10 cellular contexts compared by ENCODE assay signal in genomic region chr3:130850846-130851245, GRCh38. TPM values are rescaled to one million over a fixed set of nuclear protein-coding genes. Genes with fewer than 3 reads are reported as not detected.
A peak's percentile ranks its signal among the peaks of the same experiment; 100 is the strongest.
DNase-seq lines count a peak whose midpoint lies in the region; ATAC-seq, FAIRE-seq and TF ChIP-seq lines count a peak whose summit lies in the region.
"Had no signal": no experiment of that assay in that cellular context is flagged by ENCODE, and none has a peak within 500 bp of the region (broad histone marks: within the 10 kb centered on the region; RNA-seq: fewer than 3 reads in every experiment).

No MANE protein-coding gene starts in this region.

- H3K4me3 ChIP-seq in GM08714 (ENCODE audit: low read length): peak overlapping the region; percentile 91
- peak overlapping the region; percentile 27 for H3K4me3 ChIP-seq in LNCaP clone FGC (ENCODE audit: low read depth, low read length)
- peak overlapping the region in 1 of 4 donors; percentile 11 for H3K4me3 ChIP-seq in pancreas
- no peak overlapping the region for H3K4me3 ChIP-seq in brain microvascular endothelial cell (ENCODE audit: low read depth, low read length)

- no peaks in the 10 kb centered on the region for H3K9me3 ChIP-seq in pancreas

- in situ Hi-C loops in brain microvascular endothelial cell (cut with HindIII; ENCODE audit: low pct_ligation_motif_present, low sequenced_read_pairs): no loop called here

- WGBS in pancreas, 2 donors: 35 to 42% methylated on average over 7 of the region's 7 CpGs

- TF ChIP-seq CTCF in LNCaP clone FGC (IDR thresholded peaks at IDR 0.05; ENCODE audit: control insufficient read depth, extremely low read depth, insufficient read depth) (no peak), pancreas (IDR thresholded peaks at IDR 0.05) (no peak), brain microvascular endothelial cell (IDR thresholded peaks at IDR 0.05; ENCODE audit: low read depth, low read length, missing control alignments) (no peak)

- peak overlapping the region; percentile 86 for H3K27ac ChIP-seq in caudate nucleus (ENCODE audit: low read depth, low read length)
- peak overlapping the region in 3 of 4 donors; percentile 39 to 83 (median 82) for H3K27ac ChIP-seq in pancreas
- H3K27ac ChIP-seq in brain microvascular endothelial cell: no peak overlapping the region

- FAIRE-seq in pancreas (lab: Jason Lieb, UNC): no peak
- FAIRE-seq: HTR-8/SVneo had no signal

- H3K27me3 ChIP-seq in pancreas (no peaks in the 10 kb centered on the region), brain microvascular endothelial cell (replicated peaks) (no peaks in the 10 kb centered on the region)

- H3K36me3 ChIP-seq in pancreas (no peaks in the 10 kb centered on the region), brain microvascular endothelial cell (replicated peaks) (no peaks in the 10 kb centered on the region)

- H3K4me1 ChIP-seq in pancreas: peaks cover 8 to 24% (median 19%) of the 10 kb centered on the region in 3 donors

- ATAC-seq in pancreas (no peak), left lobe of liver (no peak)

- intact Hi-C loops in pancreas (cut with DNase I) (no loop called here), posterior cingulate gyrus (cut with DNase I) (no loop called here)

- DNase-seq in LNCaP clone FGC (ENCODE audit: low read depth): peak; percentile 84
- no peak for DNase-seq in caudate nucleus (lab: John Stamatoyannopoulos, UW)
- DNase-seq in pancreas: no peak
- no peak for DNase-seq in brain microvascular endothelial cell
- DNase-seq in left lobe of liver (ENCODE audit: low spot score): no peak
- no peak for DNase-seq in DMS153 (lab: John Stamatoyannopoulos, UW)
- DNase-seq in posterior cingulate gyrus: no peak
- DNase-seq: H7 had no signal

RNA-seq across cellular contexts. Expression of gene ATP2C1, which starts 43.0 kb away (rescaled TPM):
- total RNA-seq in pancreas: 10 to 100 TPM; 19.0 to 54.6 (median 23.6) TPM
- polyA plus RNA-seq in pancreas: 10 to 100 TPM; 12.2 to 33.5 TPM
- total RNA-seq in left lobe of liver: 21.4 TPM
